In genomic region chr17:65536573-65537342, GRCh38 we compare ENCODE assay signal across 17 cellular contexts.
"Had no signal": no experiment of that assay in that cellular context is flagged by ENCODE, and none has a peak within 500 bp of the region (broad histone marks: within the 10 kb centered on the region; RNA-seq: fewer than 3 reads in every experiment).

No MANE protein-coding gene starts in this region.

- H3K27me3 ChIP-seq: adrenal gland, colonic mucosa, gastroesophageal sphincter, transverse colon, vagina had no signal

- DNase-seq: activated CD4-positive, alpha-beta T cell treated with anti-CD3 and anti-CD28 coated beads for 1 hour; activated CD4-positive, alpha-beta T cell treated with anti-CD3 and anti-CD28 coated beads, Interleukin-2, amount 50 U/mL, for 48 hours; activated CD8-positive, alpha-beta memory T cell treated with anti-CD3 and anti-CD28 coated beads, Interleukin-2, amount 10 ng/mL, durations not matched to agents 7 days and 5 days; activated naive CD4-positive, alpha-beta T cell treated with anti-CD3 and anti-CD28 coated beads, Interleukin-2, amount 50 U/mL, for 16 hours; activated T-cell treated with anti-CD3 and anti-CD28 coated beads, Interleukin-2, amount 50 U/mL, for 24 hours; adrenal gland; central memory CD4-positive, alpha-beta T cell; colonic mucosa; effector CD4-positive, alpha-beta T cell; mammary epithelial cell; naive B cell; transverse colon had no signal

- H3K9ac ChIP-seq: parathyroid adenoma had no signal

- H3K9me3 ChIP-seq: adrenal gland, colonic mucosa, gastroesophageal sphincter, transverse colon, vagina had no signal

- H3K4me1 ChIP-seq: colonic mucosa had no signal

- H3K27ac ChIP-seq: colonic mucosa, parathyroid adenoma, transverse colon, vagina had no signal

- H2AFZ ChIP-seq: parathyroid adenoma had no signal

- ATAC-seq: activated CD8-positive, alpha-beta memory T cell treated with anti-CD3 and anti-CD28 coated beads, Interleukin-2, amount 10 ng/mL, durations not matched to agents 7 days and 5 days; gastroesophageal sphincter; left lobe of liver; stimulated activated effector memory CD8-positive, alpha-beta T cell treated with anti-CD3 and anti-CD28 coated beads, Interleukin-12 subunit alpha, Interleukin-12 subunit beta, amount 100 ng/mL, for 72 hours had no signal

- H3K4me3 ChIP-seq: adrenal gland, colonic mucosa, gastroesophageal sphincter, transverse colon, vagina had no signal
